In the genomic region with DNA sequence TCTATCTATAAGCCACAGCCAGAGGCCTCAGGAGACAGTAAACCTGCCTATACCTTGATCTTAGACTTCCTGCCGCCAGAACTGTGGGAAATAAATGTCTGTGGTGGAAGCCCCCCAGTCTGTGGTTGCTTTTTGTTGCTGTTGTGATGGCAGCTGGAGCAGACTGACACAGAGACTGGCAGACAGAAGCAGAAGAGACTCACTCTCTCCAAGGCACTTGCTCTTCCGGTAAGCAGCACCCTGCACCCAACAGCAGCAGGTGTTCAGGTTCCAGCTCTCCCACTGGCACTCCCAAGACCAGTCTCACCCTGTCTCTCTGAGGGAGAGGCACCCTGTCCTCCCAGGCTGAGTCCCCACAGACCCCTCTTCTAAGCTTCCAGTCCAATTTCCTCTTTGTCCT, we compare ENCODE assay signal across 17 cellular contexts.
"Had no signal": no experiment of that assay in that cellular context is flagged by ENCODE, and none has a peak within 500 bp of the region (broad histone marks: within the 10 kb centered on the region; RNA-seq: fewer than 3 reads in every experiment).

No MANE protein-coding gene starts in this region.

- H3K36me3 Mint-ChIP-seq: stimulated activated memory B cell treated with anti-CD40 and anti-IgM and Interleukin-4, amounts not matched to agents 10 μg/mL and 1 μg/mL and 100 μg/mL, for 72 hours had no signal

- H3K27me3 ChIP-seq: colonic mucosa, gastroesophageal sphincter, heart right ventricle, transverse colon had no signal

- FAIRE-seq: endometrium had no signal

- H3K9me3 ChIP-seq: colonic mucosa, gastroesophageal sphincter, lower lobe of right lung, transverse colon had no signal

- H3K4me1 ChIP-seq: colonic mucosa, gastroesophageal sphincter, heart right ventricle, lower lobe of right lung, transverse colon had no signal

- H3K4me3 Mint-ChIP-seq: activated naive CD4-positive, alpha-beta T cell treated with anti-CD3 and anti-CD28 coated beads, Interleukin-2, amount 50 U/mL, for 24 hours; brain; stimulated activated memory B cell treated with anti-CD40 and anti-IgM and Interleukin-4, amounts not matched to agents 10 μg/mL and 1 μg/mL and 100 μg/mL, for 72 hours; T-helper 17 cell; WTC11 had no signal

- H3K27me3 Mint-ChIP-seq: activated naive CD4-positive, alpha-beta T cell treated with anti-CD3 and anti-CD28 coated beads, Interleukin-2, amount 50 U/mL, for 24 hours; stimulated activated memory B cell treated with anti-CD40 and anti-IgM and Interleukin-4, amounts not matched to agents 10 μg/mL and 1 μg/mL and 100 μg/mL, for 72 hours had no signal

- H3K27ac ChIP-seq: colonic mucosa, gastroesophageal sphincter, heart right ventricle, lower lobe of right lung, transverse colon had no signal

- H3K27ac Mint-ChIP-seq: activated naive CD4-positive, alpha-beta T cell treated with anti-CD3 and anti-CD28 coated beads, Interleukin-2, amount 50 U/mL, for 24 hours; stimulated activated memory B cell treated with anti-CD40 and anti-IgM and Interleukin-4, amounts not matched to agents 10 μg/mL and 1 μg/mL and 100 μg/mL, for 72 hours; T-helper 17 cell; WTC11 had no signal

- H3K4me3 ChIP-seq: colonic mucosa, gastroesophageal sphincter, heart right ventricle, lower lobe of right lung, transverse colon had no signal

- H3K36me3 ChIP-seq: colonic mucosa, gastroesophageal sphincter, heart right ventricle, lower lobe of right lung, transverse colon had no signal

- DNase-seq: activated CD4-positive, alpha-beta T cell treated with anti-CD3 and anti-CD28 coated beads for 48 hours; central memory CD4-positive, alpha-beta T cell; colonic mucosa; heart right ventricle; left cardiac atrium; lower lobe of right lung; midbrain; stimulated activated CD4-positive, alpha-beta T cell treated with anti-CD3 and anti-CD28 coated beads, Interleukin-2, amount 100 ng/mL, for 48 hours; substantia nigra; T-helper 17 cell; transverse colon had no signal

- H3K9me3 Mint-ChIP-seq: activated naive CD4-positive, alpha-beta T cell treated with anti-CD3 and anti-CD28 coated beads, Interleukin-2, amount 50 U/mL, for 24 hours had no signal

- ATAC-seq: gastroesophageal sphincter; heart right ventricle; left cardiac atrium; lower lobe of right lung; stimulated activated memory B cell treated with anti-CD40 and anti-IgM and Interleukin-4, amounts not matched to agents 10 μg/mL and 1 μg/mL and 100 μg/mL, for 72 hours; T-helper 17 cell had no signal
